ENCODE assay signal across 31 cellular contexts in the genomic region with DNA sequence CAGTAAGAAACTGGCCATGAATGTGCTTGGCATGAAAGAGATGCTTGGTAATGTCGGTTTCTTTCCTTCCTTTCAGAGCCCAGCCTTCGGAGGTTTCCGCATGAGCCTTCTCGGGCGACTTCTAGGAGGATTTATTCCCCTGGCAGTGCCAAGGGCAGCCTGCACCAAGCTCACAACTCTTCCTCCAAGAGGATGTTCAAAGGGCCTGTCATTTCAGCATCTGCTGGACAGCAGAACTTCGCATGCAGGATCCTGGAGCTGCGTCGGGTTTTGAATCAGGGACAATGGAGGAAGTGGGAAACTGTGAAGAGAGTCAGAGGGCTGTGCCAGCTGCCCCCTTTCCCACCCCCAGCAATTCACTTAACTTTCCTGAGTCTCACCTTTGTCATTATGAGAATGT.
"Had no signal": no experiment of that assay in that cellular context is flagged by ENCODE, and none has a peak within 500 bp of the region (broad histone marks: within the 10 kb centered on the region; RNA-seq: fewer than 3 reads in every experiment).

No MANE protein-coding gene starts in this region.

- H3K9me3 ChIP-seq: adrenal gland, body of pancreas, breast epithelium had no signal

- ATAC-seq: activated CD8-positive, alpha-beta T cell treated with anti-CD3 and anti-CD28 coated beads for 36 hours; activated naive CD4-positive, alpha-beta T cell treated with anti-CD3 and anti-CD28 coated beads, Interleukin-2, amount 50 U/mL, for 72 hours; activated T-cell treated with anti-CD3 and anti-CD28 coated beads, Interleukin-2, amount 50 U/mL, for 4 hours; activated T-cell treated with anti-CD3 and anti-CD28 coated beads, Interleukin-2, amount 50 U/mL, for 72 hours; activated T-helper 17 cell treated with anti-CD3 and anti-CD28 coated beads, Interleukin-2, amount 50 U/mL, for 72 hours; body of pancreas had no signal

- H3K36me3 ChIP-seq: adrenal gland, brain microvascular endothelial cell, breast epithelium had no signal

- H3K27me3 ChIP-seq: adrenal gland, body of pancreas, breast epithelium had no signal

- H3K4me3 ChIP-seq: adrenal gland, body of pancreas, breast epithelium had no signal

- H3K27ac ChIP-seq: adrenal gland, body of pancreas, brain microvascular endothelial cell, breast epithelium, VCaP had no signal

- DNase-seq: activated B cell treated with CpG ODN at 0.5 μM for 24 hours; activated CD4-positive, alpha-beta memory T cell treated with anti-CD3 and anti-CD28 coated beads for 36 hours; activated CD4-positive, alpha-beta T cell treated with anti-CD3 and anti-CD28 coated beads for 4 hours; activated CD4-positive, alpha-beta T cell treated with anti-CD3 and anti-CD28 coated beads, Interleukin-2, amount 10 ng/mL, durations not matched to agents 24 days and 14 days; activated CD4-positive, alpha-beta T cell treated with anti-CD3 and anti-CD28 coated beads, Interleukin-2, amount 50 U/mL, for 1 hour; activated CD4-positive, alpha-beta T cell treated with anti-CD3 and anti-CD28 coated beads, Interleukin-2, amount 50 U/mL, for 4 hours; activated CD4-positive, CD25-positive, alpha-beta regulatory T cell treated with anti-CD3 and anti-CD28 coated beads, Interleukin-2, amount 50 U/mL, for 72 hours; activated CD8-positive, alpha-beta memory T cell treated with anti-CD3 and anti-CD28 coated beads, Interleukin-2, amount 50 U/mL, for 4 hours; activated CD8-positive, alpha-beta T cell treated with anti-CD3 and anti-CD28 coated beads for 36 hours; activated effector memory CD4-positive, alpha-beta T cell treated with anti-CD3 and anti-CD28 coated beads, Interleukin-2, amount 50 U/mL, for 16 hours; activated gamma-delta T cell treated with Interleukin-2 at 50 U/mL for 16 hours; activated naive CD4-positive, alpha-beta T cell; activated naive CD4-positive, alpha-beta T cell treated with anti-CD3 and anti-CD28 coated beads for 36 hours; activated naive CD4-positive, alpha-beta T cell treated with anti-CD3 and anti-CD28 coated beads, Interleukin-2, amount 50 U/mL, for 16 hours; activated naive CD8-positive, alpha-beta T cell treated with anti-CD3 and anti-CD28 coated beads for 36 hours; activated T-cell treated with anti-CD3 and anti-CD28 coated beads for 4 hours; activated T-cell treated with anti-CD3 and anti-CD28 coated beads, Interleukin-2, amount 50 U/mL, for 1 hour; activated T-cell treated with anti-CD3 and anti-CD28 coated beads, Interleukin-2, amount 50 U/mL, for 4 hours; activated T-cell treated with anti-CD3 and anti-CD28 coated beads, Interleukin-2, amount 50 U/mL, for 72 hours; adrenal gland; amniotic stem cell; aorta; body of pancreas; brain microvascular endothelial cell; central memory CD4-positive, alpha-beta T cell; T-helper 2 cell; T-helper 9 cell had no signal
